In the genomic region with DNA sequence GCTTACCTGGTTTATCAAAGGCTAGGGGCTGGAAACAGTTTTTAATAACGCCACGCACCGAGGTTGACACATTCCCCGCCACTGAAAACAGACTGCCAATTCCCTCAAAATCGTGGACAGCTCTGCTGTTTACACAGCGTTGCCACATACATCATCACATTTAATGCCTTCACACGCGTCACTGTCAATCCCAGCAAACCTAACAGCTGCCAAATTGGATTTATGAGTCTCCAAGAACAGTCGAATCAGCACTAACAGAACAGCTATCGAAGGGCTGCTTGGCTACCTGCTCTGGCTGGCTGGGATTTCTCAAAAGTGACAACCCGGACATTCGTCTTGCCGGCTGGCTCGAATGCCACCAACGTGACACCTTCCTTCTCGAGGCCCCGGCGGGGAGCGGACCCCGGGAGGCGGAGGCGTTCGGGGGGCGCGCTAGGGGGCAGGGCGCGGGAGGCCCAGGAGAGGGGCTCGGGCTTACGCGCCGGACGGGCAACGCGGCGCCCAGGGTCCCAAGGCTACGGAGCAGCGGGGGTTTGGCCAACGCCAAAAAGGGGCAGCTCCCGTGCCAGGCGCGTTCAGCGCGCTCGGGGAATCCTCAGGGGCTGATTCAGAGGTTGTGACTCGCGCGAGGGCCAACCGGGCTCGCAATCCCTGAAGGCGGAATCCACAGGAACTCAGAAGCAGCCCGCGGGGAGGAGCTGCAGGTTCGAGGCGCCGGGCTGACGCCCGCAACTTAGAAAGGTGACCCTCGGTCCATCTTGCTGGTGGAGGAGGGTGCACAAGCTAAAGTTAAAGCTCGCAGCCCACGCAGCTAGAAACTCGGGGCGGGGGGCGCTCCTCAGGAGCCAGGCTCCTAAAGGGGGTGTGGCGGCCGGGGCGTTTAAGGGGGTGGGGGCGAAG, we compare ENCODE assay signal across 8 cellular contexts. TPM values are rescaled to one million over a fixed set of nuclear protein-coding genes. Genes with fewer than 3 reads are reported as not detected.
DNase-seq lines count a peak whose midpoint lies in the region; ATAC-seq and TF ChIP-seq lines count a peak whose summit lies in the region.

No MANE protein-coding gene starts in this region.

- no peak overlapping the region for H3K27ac Mint-ChIP-seq in activated CD4-positive, alpha-beta T cell treated with anti-CD3 and anti-CD28 coated beads for 36 hours

- POLR2A ChIA-PET in activated CD4-positive, alpha-beta T cell treated with anti-CD3 and anti-CD28 coated beads for 36 hours (lab: Charles Lee): interaction anchor here (0.7 kb wide), 1 partner anchor 199 kb away, joined by 3 read pairs; no protein-coding TSS in a partner anchor

- H3K4me1 ChIP-seq in duodenal mucosa (ENCODE audit: control insufficient read depth in 1 of 2, insufficient read depth in 2 of 2, low read length in 2 of 2): peaks cover 14 to 16% of the 10 kb centered on the region in 2 donors
- peaks cover 0 to 3% (median 1%) of the 10 kb centered on the region in 4 donors for H3K4me1 ChIP-seq in liver (ENCODE audit: control insufficient read depth in 4 of 4, insufficient read depth in 4 of 4, low read length in 3 of 4)

- H3K9me3 ChIP-seq in duodenal mucosa (ENCODE audit: control insufficient read depth in 1 of 2, low read length in 2 of 2) (no peaks in the 10 kb centered on the region), liver (ENCODE audit: control insufficient read depth in 4 of 4, low read length in 3 of 4) (no peaks in the 10 kb centered on the region)

- H3K9me3 Mint-ChIP-seq in activated CD4-positive, alpha-beta T cell treated with anti-CD3 and anti-CD28 coated beads for 36 hours (ENCODE audit: low read depth): no peaks in the 10 kb centered on the region

- H3K4me3 Mint-ChIP-seq in activated CD4-positive, alpha-beta T cell treated with anti-CD3 and anti-CD28 coated beads for 36 hours: peak overlapping the region; percentile 49

- no peaks in the 10 kb centered on the region for H3K36me3 ChIP-seq in duodenal mucosa (ENCODE audit: control insufficient read depth in 1 of 2, insufficient read depth in 2 of 2, low read length in 2 of 2)
- no peaks in the 10 kb centered on the region for H3K36me3 ChIP-seq in liver (ENCODE audit: control insufficient read depth in 4 of 4, insufficient read depth in 3 of 4, low read depth in 1 of 4, low read length in 3 of 4)

- intact Hi-C loops in activated CD4-positive, alpha-beta T cell treated with anti-CD3 and anti-CD28 coated beads for 36 hours (cut with DNase I, micrococcal nuclease): loop anchor here in 1 of 2 experiments (1.0 to 2.0 kb wide), 3 partner anchors 36 to 168 kb away; a partner anchor contains a TSS

- WGBS in liver: 4% methylated on average over 67 of the region's 67 CpGs

- H3K9ac ChIP-seq in duodenal mucosa (ENCODE audit: low read depth in 1 of 2, low read length in 2 of 2) (peak overlapping the region; percentile 60 to 75), liver (ENCODE audit: low read depth in 1 of 2, low read length in 2 of 2) (peak overlapping the region; percentile 74 to 91)

- H3K4me3 ChIP-seq in duodenal mucosa (ENCODE audit: low read depth in 1 of 2, low read length in 2 of 2): peak overlapping the region; percentile 68 to 78
- H3K4me3 ChIP-seq in liver (ENCODE audit: low read depth in 1 of 3, low read length in 3 of 3): peak overlapping the region; percentile 77 to 94 (median 86)

- peak overlapping the region; percentile 41 for H3K27ac ChIP-seq in duodenal mucosa (ENCODE audit: low read depth, low read length)
- peak overlapping the region; percentile 99 for H3K27ac ChIP-seq in liver (ENCODE audit: low read depth in 1 of 2, low read length in 2 of 2)

- TF ChIP-seq RAD21 in liver (IDR thresholded peaks at IDR 0.05): peak; percentile 32 to 43

- no peaks in the 10 kb centered on the region for H3K27me3 ChIP-seq in duodenal mucosa (ENCODE audit: control insufficient read depth in 1 of 2, insufficient read depth in 2 of 2, low read length in 2 of 2)
- no peaks in the 10 kb centered on the region for H3K27me3 ChIP-seq in liver (ENCODE audit: control insufficient read depth in 4 of 4, insufficient read depth in 4 of 4, low read length in 3 of 4)

- peak; percentile 55 for DNase-seq in activated CD4-positive, alpha-beta T cell treated with anti-CD3 and anti-CD28 coated beads for 36 hours
- DNase-seq in activated CD4-positive, alpha-beta T cell treated with anti-CD3 and anti-CD28 coated beads for 1 hour: no peak
- DNase-seq in activated CD4-positive, alpha-beta T cell treated with anti-CD3 and anti-CD28 coated beads for 4 hours: peak; percentile 6 to 12
- DNase-seq in stimulated activated CD4-positive, alpha-beta T cell treated with anti-CD3 and anti-CD28 coated beads, Interleukin-2, amount 100 ng/mL, for 4 hours (ENCODE audit: low read depth): peak; percentile 10

- CTCF ChIA-PET in activated CD4-positive, alpha-beta T cell treated with anti-CD3 and anti-CD28 coated beads for 36 hours (lab: Charles Lee): interaction anchor here (1.0 to 1.7 kb wide), 3 partner anchors 48 to 176 kb away, joined by 3 to 6 read pairs (median 5); a partner anchor contains a TSS

- H3K36me3 Mint-ChIP-seq in activated CD4-positive, alpha-beta T cell treated with anti-CD3 and anti-CD28 coated beads for 36 hours (ENCODE audit: low read depth): no peaks in the 10 kb centered on the region

- TF ChIP-seq CTCF in liver (IDR thresholded peaks at IDR 0.05; ENCODE audit: low read depth, low read length, missing input control): no peak

- peak; percentile 11 for ATAC-seq in activated CD4-positive, alpha-beta T cell treated with anti-CD3 and anti-CD28 coated beads for 36 hours
- no peak for ATAC-seq in HG03135 (IDR thresholded peaks at IDR 0.05; ENCODE audit: unreplicated experiment)
- ATAC-seq in HG03280 (IDR thresholded peaks at IDR 0.05; ENCODE audit: unreplicated experiment): no peak

- peaks cover 8% of the 10 kb centered on the region for H3K4me1 Mint-ChIP-seq in activated CD4-positive, alpha-beta T cell treated with anti-CD3 and anti-CD28 coated beads for 36 hours

- H3K27me3 Mint-ChIP-seq in activated CD4-positive, alpha-beta T cell treated with anti-CD3 and anti-CD28 coated beads for 36 hours: peaks cover 38% of the 10 kb centered on the region

TF ChIP-seq in liver, 16 proteins besides CTCF, POLR2A, EP300 and RAD21 (continues in another document):
- peak; percentile 21 to 41 for TF ChIP-seq HNF4A (conservative IDR thresholded peaks at IDR 0.05)
- peak; percentile 96 for TF ChIP-seq FOXA1 (IDR thresholded peaks at IDR 0.05)
- TF ChIP-seq JUND (IDR thresholded peaks at IDR 0.05): peak in 1 of 2 donors; percentile 33
- peak; percentile 29 for TF ChIP-seq TAF1 (conservative IDR thresholded peaks at IDR 0.05)
- no peak for TF ChIP-seq HNF4G (IDR thresholded peaks at IDR 0.05)
- TF ChIP-seq, protein P1, sequence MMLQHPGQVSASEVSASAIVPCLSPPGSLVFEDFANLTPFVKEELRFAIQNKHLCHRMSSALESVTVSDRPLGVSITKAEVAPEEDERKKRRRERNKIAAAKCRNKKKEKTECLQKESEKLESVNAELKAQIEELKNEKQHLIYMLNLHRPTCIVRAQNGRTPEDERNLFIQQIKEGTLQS (IDR thresholded peaks at IDR 0.05): no peak
- TF ChIP-seq, protein P2, sequence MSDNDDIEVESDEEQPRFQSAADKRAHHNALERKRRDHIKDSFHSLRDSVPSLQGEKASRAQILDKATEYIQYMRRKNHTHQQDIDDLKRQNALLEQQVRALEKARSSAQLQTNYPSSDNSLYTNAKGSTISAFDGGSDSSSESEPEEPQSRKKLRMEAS (IDR thresholded peaks at IDR 0.05): no peak
- peak; percentile 77 for TF ChIP-seq YY1 (IDR thresholded peaks at IDR 0.05)
- TF ChIP-seq SP1 (IDR thresholded peaks at IDR 0.05): peak; percentile 47
- peak; percentile 98 for TF ChIP-seq FOXA2 (IDR thresholded peaks at IDR 0.05)
- no peak for TF ChIP-seq NR2F2 (IDR thresholded peaks at IDR 0.05)
- TF ChIP-seq GABPA (IDR thresholded peaks at IDR 0.05 in 1 of 2, conservative IDR thresholded peaks at IDR 0.05 in 1 of 2): no peak
- peak in 1 of 2 donors; percentile 47 for TF ChIP-seq RXRA (IDR thresholded peaks at IDR 0.05)
- TF ChIP-seq, protein P3, sequence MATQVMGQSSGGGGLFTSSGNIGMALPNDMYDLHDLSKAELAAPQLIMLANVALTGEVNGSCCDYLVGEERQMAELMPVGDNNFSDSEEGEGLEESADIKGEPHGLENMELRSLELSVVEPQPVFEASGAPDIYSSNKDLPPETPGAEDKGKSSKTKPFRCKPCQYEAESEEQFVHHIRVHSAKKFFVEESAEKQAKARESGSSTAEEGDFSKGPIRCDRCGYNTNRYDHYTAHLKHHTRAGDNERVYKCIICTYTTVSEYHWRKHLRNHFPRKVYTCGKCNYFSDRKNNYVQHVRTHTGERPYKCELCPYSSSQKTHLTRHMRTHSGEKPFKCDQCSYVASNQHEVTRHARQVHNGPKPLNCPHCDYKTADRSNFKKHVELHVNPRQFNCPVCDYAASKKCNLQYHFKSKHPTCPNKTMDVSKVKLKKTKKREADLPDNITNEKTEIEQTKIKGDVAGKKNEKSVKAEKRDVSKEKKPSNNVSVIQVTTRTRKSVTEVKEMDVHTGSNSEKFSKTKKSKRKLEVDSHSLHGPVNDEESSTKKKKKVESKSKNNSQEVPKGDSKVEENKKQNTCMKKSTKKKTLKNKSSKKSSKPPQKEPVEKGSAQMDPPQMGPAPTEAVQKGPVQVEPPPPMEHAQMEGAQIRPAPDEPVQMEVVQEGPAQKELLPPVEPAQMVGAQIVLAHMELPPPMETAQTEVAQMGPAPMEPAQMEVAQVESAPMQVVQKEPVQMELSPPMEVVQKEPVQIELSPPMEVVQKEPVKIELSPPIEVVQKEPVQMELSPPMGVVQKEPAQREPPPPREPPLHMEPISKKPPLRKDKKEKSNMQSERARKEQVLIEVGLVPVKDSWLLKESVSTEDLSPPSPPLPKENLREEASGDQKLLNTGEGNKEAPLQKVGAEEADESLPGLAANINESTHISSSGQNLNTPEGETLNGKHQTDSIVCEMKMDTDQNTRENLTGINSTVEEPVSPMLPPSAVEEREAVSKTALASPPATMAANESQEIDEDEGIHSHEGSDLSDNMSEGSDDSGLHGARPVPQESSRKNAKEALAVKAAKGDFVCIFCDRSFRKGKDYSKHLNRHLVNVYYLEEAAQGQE (IDR thresholded peaks at IDR 0.05): peak; percentile 82

RNA-seq across cellular contexts. Expression of a gene that starts 1.2 kb away (rescaled TPM):
- 1 to 10 TPM; 1.1 to 1.5 TPM for total RNA-seq in activated CD4-positive, alpha-beta T cell treated with anti-CD3 and anti-CD28 coated beads for 36 hours
- 10 to 100 TPM in 1 of 2 donors, 1 to 10 TPM in 1; 8.8 to 33.3 TPM for total RNA-seq in liver
- 10 to 100 TPM; 11.3 TPM for polyA plus RNA-seq in liver

RNA-seq across cellular contexts. Expression of a gene that starts 36.7 kb away (rescaled TPM):
- 1 to 10 TPM; 5.5 to 7.5 TPM for total RNA-seq in activated CD4-positive, alpha-beta T cell treated with anti-CD3 and anti-CD28 coated beads for 36 hours
- total RNA-seq in liver: 1 to 10 TPM; 2.8 to 5.4 TPM
- polyA plus RNA-seq in liver: 1 to 10 TPM; 2.2 to 6.7 TPM
